Comparison of ENCODE assay signal across 13 cellular contexts in genomic region chr17:30000001-30000754, GRCh38. TPM values are rescaled to one million over a fixed set of nuclear protein-coding genes. Genes with fewer than 3 reads are reported as not detected.
DNase-seq lines count a peak whose midpoint lies in the region; ATAC-seq and TF ChIP-seq lines count a peak whose summit lies in the region.
"Had no signal": no experiment of that assay in that cellular context is flagged by ENCODE, and none has a peak within 500 bp of the region (broad histone marks: within the 10 kb centered on the region; RNA-seq: fewer than 3 reads in every experiment).

No MANE protein-coding gene starts in this region.

- no peaks in the 10 kb centered on the region for H3K36me3 Mint-ChIP-seq in activated CD8-positive, alpha-beta T cell treated with anti-CD3 and anti-CD28 coated beads for 36 hours (ENCODE audit: low read depth)
- no peaks in the 10 kb centered on the region for H3K36me3 Mint-ChIP-seq in activated CD8-positive, alpha-beta T cell treated with anti-CD3 and anti-CD28 coated beads, Interleukin-2, amount 10 ng/mL, durations not matched to agents 7 days and 5 days (ENCODE audit: low read depth)

- intact Hi-C loops in activated CD8-positive, alpha-beta T cell treated with anti-CD3 and anti-CD28 coated beads for 36 hours (cut with micrococcal nuclease) = no loop called here

- no peak overlapping the region for H3K27ac ChIP-seq in MM.1S (ENCODE audit: low read length)
- H3K27ac ChIP-seq: colonic mucosa, hepatocyte, thoracic aorta had no signal

- peaks cover 6% of the 10 kb centered on the region for H3K4me1 ChIP-seq in MM.1S (ENCODE audit: low read length)
- H3K4me1 ChIP-seq in skeletal muscle satellite cell (ENCODE audit: control insufficient read depth, insufficient read depth, low read length) = peaks cover 11% of the 10 kb centered on the region
- H3K4me1 ChIP-seq: colonic mucosa had no signal

- no peaks in the 10 kb centered on the region for H3K9me2 ChIP-seq in MM.1S (replicated peaks; ENCODE audit: insufficient read depth, low read length)

- no peaks in the 10 kb centered on the region for H3K9me3 Mint-ChIP-seq in activated CD8-positive, alpha-beta T cell treated with anti-CD3 and anti-CD28 coated beads for 36 hours
- no peaks in the 10 kb centered on the region for H3K9me3 Mint-ChIP-seq in activated CD8-positive, alpha-beta T cell treated with anti-CD3 and anti-CD28 coated beads, Interleukin-2, amount 10 ng/mL, durations not matched to agents 7 days and 5 days (ENCODE audit: insufficient read depth)

- no peaks in the 10 kb centered on the region for H3F3A ChIP-seq in MM.1S (ENCODE audit: insufficient read depth, low read length)

- H3K4me3 Mint-ChIP-seq in activated CD8-positive, alpha-beta T cell treated with anti-CD3 and anti-CD28 coated beads for 36 hours = no peak overlapping the region
- no peak overlapping the region for H3K4me3 Mint-ChIP-seq in activated CD8-positive, alpha-beta T cell treated with anti-CD3 and anti-CD28 coated beads, Interleukin-2, amount 10 ng/mL, durations not matched to agents 7 days and 5 days

- H3K4me1 Mint-ChIP-seq in activated CD8-positive, alpha-beta T cell treated with anti-CD3 and anti-CD28 coated beads for 36 hours (ENCODE audit: low read depth) = peaks cover 11% of the 10 kb centered on the region
- H3K4me1 Mint-ChIP-seq in activated CD8-positive, alpha-beta T cell treated with anti-CD3 and anti-CD28 coated beads, Interleukin-2, amount 10 ng/mL, durations not matched to agents 7 days and 5 days (ENCODE audit: low read depth) = peaks cover 12% of the 10 kb centered on the region

- H3K9me3 ChIP-seq in MM.1S (replicated peaks; ENCODE audit: insufficient read depth, low read length) (no peaks in the 10 kb centered on the region), skeletal muscle satellite cell (replicated peaks; ENCODE audit: low read length) (no peaks in the 10 kb centered on the region)
- H3K9me3 ChIP-seq: colonic mucosa, thoracic aorta had no signal

- no peak for TF ChIP-seq CTCF in activated CD8-positive, alpha-beta T cell treated with anti-CD3 and anti-CD28 coated beads for 36 hours (IDR thresholded peaks at IDR 0.05)
- TF ChIP-seq CTCF in MM.1S (IDR thresholded peaks at IDR 0.05; ENCODE audit: low read length) (peak; percentile 44), choroid plexus epithelial cell (conservative IDR thresholded peaks at IDR 0.05; ENCODE audit: low read depth, low read length) (no peak)

- no peak overlapping the region for H3K27ac Mint-ChIP-seq in activated CD8-positive, alpha-beta T cell treated with anti-CD3 and anti-CD28 coated beads for 36 hours
- H3K27ac Mint-ChIP-seq in activated CD8-positive, alpha-beta T cell treated with anti-CD3 and anti-CD28 coated beads, Interleukin-2, amount 10 ng/mL, durations not matched to agents 7 days and 5 days = no peak overlapping the region

- H3K27me3 Mint-ChIP-seq in activated CD8-positive, alpha-beta T cell treated with anti-CD3 and anti-CD28 coated beads for 36 hours = no peaks in the 10 kb centered on the region
- peaks cover 4% of the 10 kb centered on the region for H3K27me3 Mint-ChIP-seq in activated CD8-positive, alpha-beta T cell treated with anti-CD3 and anti-CD28 coated beads, Interleukin-2, amount 10 ng/mL, durations not matched to agents 7 days and 5 days (ENCODE audit: low read depth)

- DNase-seq in activated CD8-positive, alpha-beta T cell treated with anti-CD3 and anti-CD28 coated beads for 36 hours = no peak
- no peak for DNase-seq in activated CD8-positive, alpha-beta T cell treated with anti-CD3 and anti-CD28 coated beads, Interleukin-2, amount 10 ng/mL, durations not matched to agents 7 days and 5 days
- DNase-seq in MM.1S = peak; percentile 59
- peak; percentile 45 for DNase-seq in choroid plexus epithelial cell (ENCODE audit: low read depth)
- no peak for DNase-seq in amygdala (lab: John Stamatoyannopoulos, UW)
- DNase-seq: colonic mucosa, GDM1, NCI-H2029 had no signal

- POLR2A ChIA-PET in activated CD8-positive, alpha-beta T cell treated with anti-CD3 and anti-CD28 coated beads for 36 hours (lab: Charles Lee) = no interaction called here
- POLR2A ChIA-PET in activated CD8-positive, alpha-beta T cell treated with anti-CD3 and anti-CD28 coated beads, Interleukin-2, amount 10 ng/mL, durations not matched to agents 7 days and 5 days (lab: Charles Lee) = no interaction called here

- H3K4me2 ChIP-seq in MM.1S (ENCODE audit: low read depth, low read length) (peak overlapping the region; percentile 88), skeletal muscle satellite cell (ENCODE audit: low read length) (peak overlapping the region; percentile 15)
- H3K4me2 ChIP-seq: hepatocyte had no signal

- no peaks in the 10 kb centered on the region for H3K36me3 ChIP-seq in MM.1S (replicated peaks; ENCODE audit: insufficient read depth, low read length)
- no peaks in the 10 kb centered on the region for H3K36me3 ChIP-seq in skeletal muscle satellite cell (ENCODE audit: insufficient read depth, low read length)
- H3K36me3 ChIP-seq: colonic mucosa, thoracic aorta had no signal

- H3K9ac ChIP-seq in MM.1S (ENCODE audit: low read length) (peak overlapping the region; percentile 34; the same call in 1 of the 2 replicates), skeletal muscle satellite cell (ENCODE audit: low read depth, low read length) (no peak overlapping the region)

- CTCF ChIA-PET in activated CD8-positive, alpha-beta T cell treated with anti-CD3 and anti-CD28 coated beads for 36 hours (lab: Charles Lee) = interaction anchor here (1.4 to 1.5 kb wide), 2 partner anchors 9 to 21 kb away, joined by 3 to 5 read pairs; no protein-coding TSS in a partner anchor
- CTCF ChIA-PET in activated CD8-positive, alpha-beta T cell treated with anti-CD3 and anti-CD28 coated beads, Interleukin-2, amount 10 ng/mL, durations not matched to agents 7 days and 5 days (lab: Charles Lee) = interaction anchor here (1.4 to 2.3 kb wide), 5 partner anchors 21 to 193 kb away, joined by 4 to 15 read pairs (median 7); partner anchors contain the start of gene SSH2

- H3K4me3 ChIP-seq in MM.1S (ENCODE audit: low read length) = peak overlapping the region; percentile 46
- H3K4me3 ChIP-seq in choroid plexus epithelial cell (ENCODE audit: low read depth, low read length) = no peak overlapping the region
- H3K4me3 ChIP-seq in skeletal muscle satellite cell (ENCODE audit: low read length) = no peak overlapping the region
- H3K4me3 ChIP-seq: colonic mucosa, hepatocyte, thoracic aorta had no signal

- peak overlapping the region; percentile 93 for H2AFZ ChIP-seq in MM.1S (ENCODE audit: low read length)
- H2AFZ ChIP-seq: hepatocyte had no signal

- ATAC-seq in activated CD8-positive, alpha-beta T cell treated with anti-CD3 and anti-CD28 coated beads for 36 hours = peak; percentile 30
- ATAC-seq in activated CD8-positive, alpha-beta T cell treated with anti-CD3 and anti-CD28 coated beads, Interleukin-2, amount 10 ng/mL, durations not matched to agents 7 days and 5 days = no peak
- no peak for ATAC-seq in GM18511 (IDR thresholded peaks at IDR 0.05; ENCODE audit: unreplicated experiment)
- ATAC-seq in esophagus mucosa = no peak

- no peaks in the 10 kb centered on the region for H3K27me3 ChIP-seq in MM.1S (replicated peaks; ENCODE audit: insufficient read depth, low read length)
- peaks cover 2% of the 10 kb centered on the region for H3K27me3 ChIP-seq in skeletal muscle satellite cell (ENCODE audit: control insufficient read depth, insufficient read depth, low read length)
- H3K27me3 ChIP-seq: colonic mucosa, hepatocyte had no signal

- no peaks in the 10 kb centered on the region for H4K20me1 ChIP-seq in MM.1S (ENCODE audit: insufficient read depth, low read length)

- no peaks in the 10 kb centered on the region for H3K79me2 ChIP-seq in MM.1S (ENCODE audit: low read length)
- H3K79me2 ChIP-seq: hepatocyte had no signal

RNA-seq across cellular contexts. Expression of gene EFCAB5, which starts 58.7 kb away (rescaled TPM):
- total RNA-seq in activated CD8-positive, alpha-beta T cell treated with anti-CD3 and anti-CD28 coated beads for 36 hours = under 1 TPM; 0.54 to 0.81 TPM
- 1 to 10 TPM; 1.3 to 1.6 TPM for total RNA-seq in activated CD8-positive, alpha-beta T cell treated with anti-CD3 and anti-CD28 coated beads, Interleukin-2, amount 10 ng/mL, durations not matched to agents 7 days and 5 days
- not detected in 2 replicates for total RNA-seq in skeletal muscle satellite cell (2012; rRNA removed)
- total RNA-seq in esophagus mucosa = not detected

Comparison
In these comparisons a context has a peak if more than half of its experiments do, and no peak if none do; other contexts are left out.
1. DNase-seq: peak in MM.1S (single experiment) and choroid plexus epithelial cell (single experiment); none in activated CD8-positive, alpha-beta T cell treated with anti-CD3 and anti-CD28 coated beads for 36 hours (single experiment), activated CD8-positive, alpha-beta T cell treated with anti-CD3 and anti-CD28 coated beads, Interleukin-2, amount 10 ng/mL, durations not matched to agents 7 days and 5 days (single experiment) and amygdala (0 of 56).